14 cellular contexts compared by ENCODE assay signal in genomic region chr20:36929290-36929689, GRCh38. TPM values are rescaled to one million over a fixed set of nuclear protein-coding genes. Genes with fewer than 3 reads are reported as not detected.
DNase-seq lines count a peak whose midpoint lies in the region; ATAC-seq and TF ChIP-seq lines count a peak whose summit lies in the region.
"Had no signal": no experiment of that assay in that cellular context is flagged by ENCODE, and none has a peak within 500 bp of the region (broad histone marks: within the 10 kb centered on the region; RNA-seq: fewer than 3 reads in every experiment).

No MANE protein-coding gene starts in this region.

- peak overlapping the region; percentile 30 for H3K4me3 Mint-ChIP-seq in activated naive CD8-positive, alpha-beta T cell
- no peak overlapping the region for H3K4me3 Mint-ChIP-seq in activated naive CD8-positive, alpha-beta T cell treated with anti-CD3 and anti-CD28 coated beads, Interleukin-2, amount 50 U/mL, for 24 hours
- H3K4me3 Mint-ChIP-seq in glutamatergic neuron (ENCODE audit: unreplicated experiment): no peak overlapping the region

- no peaks in the 10 kb centered on the region for H3K9me3 ChIP-seq in spleen

- 84 to 92% (median 84%) methylated on average over 6 of the region's 6 CpGs for WGBS in spleen, 5 donors

- H3K27me3 Mint-ChIP-seq in activated naive CD8-positive, alpha-beta T cell: no peaks in the 10 kb centered on the region
- no peaks in the 10 kb centered on the region for H3K27me3 Mint-ChIP-seq in activated naive CD8-positive, alpha-beta T cell treated with anti-CD3 and anti-CD28 coated beads, Interleukin-2, amount 50 U/mL, for 24 hours
- no peaks in the 10 kb centered on the region for H3K27me3 Mint-ChIP-seq in glutamatergic neuron (ENCODE audit: unreplicated experiment)

- no peaks in the 10 kb centered on the region for H3K9me3 Mint-ChIP-seq in activated naive CD8-positive, alpha-beta T cell (ENCODE audit: low read depth)
- H3K9me3 Mint-ChIP-seq in activated naive CD8-positive, alpha-beta T cell treated with anti-CD3 and anti-CD28 coated beads, Interleukin-2, amount 50 U/mL, for 24 hours: no peaks in the 10 kb centered on the region
- no peaks in the 10 kb centered on the region for H3K9me3 Mint-ChIP-seq in glutamatergic neuron (ENCODE audit: unreplicated experiment)

- ATAC-seq in activated naive CD8-positive, alpha-beta T cell treated with anti-CD3 and anti-CD28 coated beads, Interleukin-2, amount 50 U/mL, for 24 hours: no peak

- peak overlapping the region in 4 of 8 donors; percentile 77 to 88 (median 80) for H3K27ac ChIP-seq in spleen
- H3K27ac ChIP-seq: SK-N-MC had no signal

- H3K4me1 ChIP-seq in spleen: peaks cover 0 to 86% (median 17%) of the 10 kb centered on the region in 6 donors

- H3K27me3 ChIP-seq in spleen (replicated peaks in 1 of 7): no peaks in the 10 kb centered on the region

- TF ChIP-seq POLR2A in spleen (IDR thresholded peaks at IDR 0.05): no peak

- intact Hi-C loops in spleen (cut with DNase I; ENCODE audit: low total_unique reads) (no loop called here), posterior vena cava (cut with DNase I) (no loop called here)

- peak overlapping the region; percentile 91 for H3K27ac Mint-ChIP-seq in activated naive CD8-positive, alpha-beta T cell
- no peak overlapping the region for H3K27ac Mint-ChIP-seq in activated naive CD8-positive, alpha-beta T cell treated with anti-CD3 and anti-CD28 coated beads, Interleukin-2, amount 50 U/mL, for 24 hours
- H3K27ac Mint-ChIP-seq in glutamatergic neuron (ENCODE audit: unreplicated experiment): no peak overlapping the region

- H3K4me3 ChIP-seq in epithelial cell of esophagus (ENCODE audit: low read length): no peak overlapping the region
- H3K4me3 ChIP-seq in spleen: no peak overlapping the region
- H3K4me3 ChIP-seq: SK-N-MC had no signal

- TF ChIP-seq CTCF in epithelial cell of esophagus (IDR thresholded peaks at IDR 0.05; ENCODE audit: insufficient read depth, low read depth, low read length, missing control alignments): no peak
- no peak for TF ChIP-seq CTCF in spleen (IDR thresholded peaks at IDR 0.05 in 8 of 11, conservative IDR thresholded peaks at IDR 0.05 in 3 of 11)
- no peak for TF ChIP-seq CTCF in glutamatergic neuron (IDR thresholded peaks at IDR 0.05; ENCODE audit: partially characterized antibody, unreplicated experiment)

- DNase-seq in activated naive CD8-positive, alpha-beta T cell treated with anti-CD3 and anti-CD28 coated beads, Interleukin-2, amount 50 U/mL, for 24 hours: no peak
- DNase-seq in RKO (ENCODE audit: low spot score) (peak; percentile 55), epithelial cell of esophagus (ENCODE audit: low read depth) (peak; percentile 26), spleen (peak; percentile 20), glutamatergic neuron (no peak), posterior vena cava (ENCODE audit: low spot score) (no peak)
- DNase-seq in stimulated activated CD4-positive, alpha-beta T cell treated with anti-CD3 and anti-CD28 coated beads, Interleukin-4, amount 100 ng/mL, for 24 hours: no peak
- DNase-seq: activated CD4-positive, alpha-beta T cell treated with anti-CD3 and anti-CD28 coated beads for 1 hour; activated effector memory CD4-positive, alpha-beta T cell treated with anti-CD3 and anti-CD28 coated beads, Interleukin-2, amount 50 U/mL, for 16 hours; foreskin melanocyte; H7; NCI-H187 treated with DMSO at 0.1 percent for 48 hours had no signal

- H3K4me1 Mint-ChIP-seq in activated naive CD8-positive, alpha-beta T cell (ENCODE audit: low read depth): peaks cover 64% of the 10 kb centered on the region
- peaks cover 58% of the 10 kb centered on the region for H3K4me1 Mint-ChIP-seq in activated naive CD8-positive, alpha-beta T cell treated with anti-CD3 and anti-CD28 coated beads, Interleukin-2, amount 50 U/mL, for 24 hours
- H3K4me1 Mint-ChIP-seq in glutamatergic neuron (ENCODE audit: low read depth, unreplicated experiment): no peaks in the 10 kb centered on the region

- H3K36me3 Mint-ChIP-seq in activated naive CD8-positive, alpha-beta T cell: peaks cover 6% of the 10 kb centered on the region
- peaks cover 42% of the 10 kb centered on the region for H3K36me3 Mint-ChIP-seq in activated naive CD8-positive, alpha-beta T cell treated with anti-CD3 and anti-CD28 coated beads, Interleukin-2, amount 50 U/mL, for 24 hours (ENCODE audit: low read depth)
- no peaks in the 10 kb centered on the region for H3K36me3 Mint-ChIP-seq in glutamatergic neuron (ENCODE audit: unreplicated experiment)

- peaks cover 0 to 100% (median 76%) of the 10 kb centered on the region in 6 donors for H3K36me3 ChIP-seq in spleen

RNA-seq across cellular contexts. Expression of gene SAMHD1, which starts 22.2 kb away (rescaled TPM):
- total RNA-seq in spleen (100 to 1,000 TPM; 173 to 238 (median 219) TPM), glutamatergic neuron (ENCODE audit: unreplicated experiment) (30.8 TPM), posterior vena cava (100 to 1,000 TPM; 250 to 419 TPM)
- 10 to 100 TPM; 52.3 to 88.7 (median 57.2) TPM for polyA plus RNA-seq in spleen

RNA-seq across cellular contexts. Expression of gene TLDC2, which starts 53.4 kb away (rescaled TPM):
- total RNA-seq in spleen: not detected
- polyA plus RNA-seq in spleen: under 1 TPM; 0.05 to 0.16 (median 0.11) TPM
- not detected for total RNA-seq in glutamatergic neuron (ENCODE audit: unreplicated experiment)
- total RNA-seq in posterior vena cava: under 1 TPM in 1 of 2 donors, not detected in 1; 0.37 TPM

Comparison
In these comparisons a context has a peak if more than half of its experiments do, and no peak if none do; other contexts are left out.
1. DNase-seq: peak in RKO (single experiment), epithelial cell of esophagus (single experiment) and spleen (single experiment); none in activated naive CD8-positive, alpha-beta T cell treated with anti-CD3 and anti-CD28 coated beads, Interleukin-2, amount 50 U/mL, for 24 hours (single experiment), glutamatergic neuron (single experiment), posterior vena cava (single experiment) and stimulated activated CD4-positive, alpha-beta T cell treated with anti-CD3 and anti-CD28 coated beads, Interleukin-4, amount 100 ng/mL, for 24 hours (single experiment).